Comparison of ENCODE assay signal across 24 cellular contexts in the genomic region with DNA sequence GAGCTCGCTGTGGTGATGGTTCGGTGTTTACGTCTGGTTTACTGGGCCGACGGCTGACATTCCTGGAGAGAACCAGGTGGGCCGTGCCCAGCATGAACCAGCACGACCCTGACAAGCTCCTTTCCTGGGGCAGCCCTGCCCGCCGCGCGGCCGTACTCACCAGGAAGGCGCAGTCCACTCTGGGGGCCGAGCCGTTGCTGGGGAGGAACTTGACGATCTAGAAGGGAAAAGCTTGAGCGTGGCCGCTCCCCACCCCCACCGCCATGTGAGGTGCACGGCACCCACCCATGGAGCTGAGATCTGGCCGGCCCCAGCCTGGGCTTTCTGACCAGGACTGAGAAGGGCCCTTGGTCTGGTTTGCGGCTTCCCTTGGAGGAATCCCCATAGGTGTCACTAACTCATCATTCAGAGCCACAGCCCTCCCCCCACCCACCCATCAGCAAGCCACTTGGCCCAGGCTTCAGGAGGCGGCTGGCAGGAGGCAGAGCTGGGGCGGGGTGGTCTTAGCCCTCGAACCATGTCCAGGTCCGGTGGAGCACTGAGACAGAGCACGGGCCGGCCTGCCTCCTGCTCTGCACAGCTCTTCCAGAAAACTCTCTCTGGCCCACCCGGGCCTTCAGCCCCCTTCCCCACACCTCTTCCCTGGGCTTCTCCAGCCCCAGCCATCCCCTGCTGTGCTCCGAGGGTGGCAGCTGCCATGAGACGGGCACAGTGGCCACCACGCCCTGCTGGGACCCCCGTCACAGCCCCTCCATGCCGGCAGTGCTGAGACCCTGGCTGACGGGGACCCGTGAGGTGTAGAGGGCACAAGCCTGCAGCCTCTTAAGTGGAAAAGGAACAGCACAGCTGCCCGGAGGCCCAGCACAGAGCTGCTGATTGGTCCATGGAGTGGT. TPM values are rescaled to one million over a fixed set of nuclear protein-coding genes. Genes with fewer than 3 reads are reported as not detected.
DNase-seq lines count a peak whose midpoint lies in the region; ATAC-seq and TF ChIP-seq lines count a peak whose summit lies in the region.
"Had no signal": no experiment of that assay in that cellular context is flagged by ENCODE, and none has a peak within 500 bp of the region (broad histone marks: within the 10 kb centered on the region; RNA-seq: fewer than 3 reads in every experiment).

No MANE protein-coding gene starts in this region.

- H3K4me3 Mint-ChIP-seq in activated naive CD4-positive, alpha-beta T cell treated with anti-CD3 and anti-CD28 coated beads for 36 hours = no peak overlapping the region
- H3K4me3 Mint-ChIP-seq: activated CD8-positive, alpha-beta T cell treated with anti-CD3 and anti-CD28 coated beads, Interleukin-2, amount 10 ng/mL, durations not matched to agents 7 days and 5 days; activated T-helper 1 cell treated with anti-CD3 and anti-CD28 coated beads, Interleukin-12 subunit alpha, Interleukin-12 subunit beta, Interleukin-2, Interleukin-4 antibody, amounts not matched to agents 30 ng/mL and 10 ng/mL and 1 ng/mL, durations not matched to agents 14 hours and 24 hours and 36 hours; CD4-positive, CD25-positive, alpha-beta regulatory T cell had no signal

- H3K9me2 ChIP-seq in SU-DHL-6 (replicated peaks; ENCODE audit: insufficient read depth, low read length) = no peaks in the 10 kb centered on the region

- H3K79me2 ChIP-seq in SU-DHL-6 (ENCODE audit: insufficient read depth, low read length) = no peaks in the 10 kb centered on the region

- no peak overlapping the region for H3K4me2 ChIP-seq in SU-DHL-6 (ENCODE audit: low read depth, low read length, poor library complexity, severe bottlenecking)

- no peak for ATAC-seq in lower lobe of right lung
- ATAC-seq: activated CD8-positive, alpha-beta T cell treated with anti-CD3 and anti-CD28 coated beads, Interleukin-2, amount 10 ng/mL, durations not matched to agents 7 days and 5 days; GM12878; HCT116; left colon; stimulated activated naive CD8-positive, alpha-beta T cell treated with anti-CD3 and anti-CD28 coated beads, Interleukin-15, Interleukin-2, amounts not matched to agents 100 U/mL and 50 U/mL, for 24 hours had no signal

- WGBS in transverse colon (ENCODE audit: low coverage in 1 of 2), 2 donors = 94% methylated on average over 36 of the region's 37 CpGs; no CpG with 5 or more reads in 1 of the 2 donors

- no peak overlapping the region for H3K27ac Mint-ChIP-seq in activated naive CD4-positive, alpha-beta T cell treated with anti-CD3 and anti-CD28 coated beads for 36 hours
- H3K27ac Mint-ChIP-seq: activated CD8-positive, alpha-beta T cell treated with anti-CD3 and anti-CD28 coated beads, Interleukin-2, amount 10 ng/mL, durations not matched to agents 7 days and 5 days; activated T-helper 1 cell treated with anti-CD3 and anti-CD28 coated beads, Interleukin-12 subunit alpha, Interleukin-12 subunit beta, Interleukin-2, Interleukin-4 antibody, amounts not matched to agents 30 ng/mL and 10 ng/mL and 1 ng/mL, durations not matched to agents 14 hours and 24 hours and 36 hours; CD4-positive, CD25-positive, alpha-beta regulatory T cell had no signal

- peaks cover 9% of the 10 kb centered on the region for H3K4me1 Mint-ChIP-seq in activated naive CD4-positive, alpha-beta T cell treated with anti-CD3 and anti-CD28 coated beads for 36 hours (ENCODE audit: low read depth)

- TF ChIP-seq EP300 in transverse colon (IDR thresholded peaks at IDR 0.05; ENCODE audit: low read depth) = no peak

- H3K27ac ChIP-seq in SU-DHL-6 (ENCODE audit: low read depth, low read length) = peak overlapping the region; percentile 50
- H3K27ac ChIP-seq in lower lobe of right lung = no peak overlapping the region
- no peak overlapping the region for H3K27ac ChIP-seq in transverse colon
- H3K27ac ChIP-seq: adrenal gland had no signal

- H3K4me1 ChIP-seq in lower lobe of right lung (peaks cover 13% of the 10 kb centered on the region), transverse colon (peaks cover 10 to 15% (median 11%) of the 10 kb centered on the region in 4 donors)

- intact Hi-C loops in activated naive CD4-positive, alpha-beta T cell treated with anti-CD3 and anti-CD28 coated beads for 36 hours (cut with micrococcal nuclease) = no loop called here
- intact Hi-C loops in lower lobe of right lung (cut with DNase I) = no loop called here
- intact Hi-C loops in transverse colon (cut with DNase I; ENCODE audit: low total_unique reads) = no loop called here

- H3K36me3 ChIP-seq in SU-DHL-6 (ENCODE audit: low read length) = no peaks in the 10 kb centered on the region
- no peaks in the 10 kb centered on the region for H3K36me3 ChIP-seq in lower lobe of right lung
- H3K36me3 ChIP-seq in transverse colon = no peaks in the 10 kb centered on the region
- H3K36me3 ChIP-seq: adrenal gland had no signal

- in situ Hi-C loops in transverse colon (cut with MboI; ENCODE audit: low pct_ligation_motif_present in 1 of 4, low pct_unique_long_range_greater_than_20kb in 1 of 4, low sequenced_read_pairs in 3 of 4) = no loop called here

- TF ChIP-seq POLR2A in transverse colon (IDR thresholded peaks at IDR 0.05) = no peak

- no peak for TF ChIP-seq CTCF in SU-DHL-6 (IDR thresholded peaks at IDR 0.05; ENCODE audit: insufficient read depth, low read length, poor library complexity, severe bottlenecking)
- TF ChIP-seq CTCF in lower lobe of right lung (IDR thresholded peaks at IDR 0.05) = no peak
- no peak for TF ChIP-seq CTCF in transverse colon (IDR thresholded peaks at IDR 0.05)

- no peaks in the 10 kb centered on the region for H3K27me3 ChIP-seq in SU-DHL-6 (ENCODE audit: low read length)
- no peaks in the 10 kb centered on the region for H3K27me3 ChIP-seq in lower lobe of right lung (ENCODE audit: low read depth)
- H3K27me3 ChIP-seq in transverse colon = no peaks in the 10 kb centered on the region
- H3K27me3 ChIP-seq: adrenal gland had no signal

- H3K9me3 Mint-ChIP-seq in activated naive CD4-positive, alpha-beta T cell treated with anti-CD3 and anti-CD28 coated beads for 36 hours = no peaks in the 10 kb centered on the region
- H3K9me3 Mint-ChIP-seq: activated T-helper 1 cell treated with anti-CD3 and anti-CD28 coated beads, Interleukin-12 subunit alpha, Interleukin-12 subunit beta, Interleukin-2, Interleukin-4 antibody, amounts not matched to agents 30 ng/mL and 10 ng/mL and 1 ng/mL, durations not matched to agents 14 hours and 24 hours and 36 hours; CD4-positive, CD25-positive, alpha-beta regulatory T cell had no signal

- CTCF ChIA-PET in activated naive CD4-positive, alpha-beta T cell treated with anti-CD3 and anti-CD28 coated beads for 36 hours (lab: Charles Lee) = no interaction called here

- H4K20me1 ChIP-seq in SU-DHL-6 (ENCODE audit: low read depth, low read length) = no peaks in the 10 kb centered on the region

- H3K4me3 ChIP-seq in SU-DHL-6 (ENCODE audit: insufficient read depth, low read length, poor library complexity, severe bottlenecking) (no peak overlapping the region), lower lobe of right lung (no peak overlapping the region), transverse colon (no peak overlapping the region)
- H3K4me3 ChIP-seq: adrenal gland, GM12878 had no signal

- no peak overlapping the region for H2AFZ ChIP-seq in SU-DHL-6 (ENCODE audit: low read depth, low read length, severe bottlenecking)

- H3K9me3 ChIP-seq in SU-DHL-6 (ENCODE audit: insufficient read depth, low read length) (no peaks in the 10 kb centered on the region), lower lobe of right lung (no peaks in the 10 kb centered on the region), transverse colon (no peaks in the 10 kb centered on the region)
- H3K9me3 ChIP-seq: adrenal gland had no signal

- no peaks in the 10 kb centered on the region for H3K36me3 Mint-ChIP-seq in activated naive CD4-positive, alpha-beta T cell treated with anti-CD3 and anti-CD28 coated beads for 36 hours (ENCODE audit: low read depth)
- H3K36me3 Mint-ChIP-seq: CD4-positive, CD25-positive, alpha-beta regulatory T cell had no signal

- no peaks in the 10 kb centered on the region for H3K27me3 Mint-ChIP-seq in activated naive CD4-positive, alpha-beta T cell treated with anti-CD3 and anti-CD28 coated beads for 36 hours (ENCODE audit: low read depth)
- H3K27me3 Mint-ChIP-seq: CD4-positive, CD25-positive, alpha-beta regulatory T cell had no signal

- DNase-seq in activated naive CD4-positive, alpha-beta T cell treated with anti-CD3 and anti-CD28 coated beads for 36 hours = peak; percentile 2
- DNase-seq in activated naive CD4-positive, alpha-beta T cell treated with anti-CD3 and anti-CD28 coated beads, Interleukin-2, amount 50 U/mL, for 16 hours = no peak
- DNase-seq in lower lobe of right lung (peak; percentile 48), transverse colon (peak; percentile 4), H4 (ENCODE audit: low spot score) (no peak), NCI-H526 (lab: John Stamatoyannopoulos, UW) (no peak)
- DNase-seq in stimulated activated CD4-positive, alpha-beta T cell treated with anti-CD3 and anti-CD28 coated beads, Interleukin-4, amount 100 ng/mL, for 24 hours = no peak
- DNase-seq: activated CD8-positive, alpha-beta T cell treated with anti-CD3 and anti-CD28 coated beads, Interleukin-2, amount 10 ng/mL, durations not matched to agents 7 days and 5 days; CD4-positive, CD25-positive, alpha-beta regulatory T cell; DMS153; NCI-H1436 treated with DMSO at 0.1 percent for 48 hours; NCI-H2171 treated with DMSO at 0.1 percent for 48 hours; nucleus accumbens; SHP77 treated with DMSO at 0.1 percent for 48 hours; stimulated activated naive CD8-positive, alpha-beta T cell treated with anti-CD3 and anti-CD28 coated beads, Interleukin-15, Interleukin-2, amounts not matched to agents 100 U/mL and 50 U/mL, for 24 hours; T-helper 1 cell had no signal

- H3F3A ChIP-seq in SU-DHL-6 (ENCODE audit: insufficient read depth) = no peaks in the 10 kb centered on the region; the same call in 1 of the 2 replicates

- H3K9ac ChIP-seq in SU-DHL-6 (ENCODE audit: low read length) = no peak overlapping the region

RNA-seq across cellular contexts. Expression of a gene that starts 6.2 kb away (rescaled TPM):
- total RNA-seq in activated naive CD4-positive, alpha-beta T cell treated with anti-CD3 and anti-CD28 coated beads for 36 hours = not detected
- total RNA-seq in lower lobe of right lung = not detected
- total RNA-seq in transverse colon = not detected
- total RNA-seq in H4 (2014; rRNA removed; shearing (Covaris generic)) = not detected in 2 replicates
- total RNA-seq: activated CD8-positive, alpha-beta T cell treated with anti-CD3 and anti-CD28 coated beads, Interleukin-2, amount 10 ng/mL, durations not matched to agents 7 days and 5 days; activated T-helper 1 cell treated with anti-CD3 and anti-CD28 coated beads, Interleukin-12 subunit alpha, Interleukin-12 subunit beta, Interleukin-2, Interleukin-4 antibody, amounts not matched to agents 30 ng/mL and 10 ng/mL and 1 ng/mL, durations not matched to agents 14 hours and 24 hours and 36 hours; adrenal gland; CD4-positive, CD25-positive, alpha-beta regulatory T cell; frontal cortex; GM12878; left colon; urinary bladder had no signal

RNA-seq across cellular contexts. Expression of a gene that starts 15.3 kb away (rescaled TPM):
- total RNA-seq in activated naive CD4-positive, alpha-beta T cell treated with anti-CD3 and anti-CD28 coated beads for 36 hours = under 1 TPM in 1 of 2 experiments, not detected in 1; 0.10 TPM
- total RNA-seq in lower lobe of right lung (not detected), transverse colon (not detected)
- total RNA-seq in H4 (2014; rRNA removed; shearing (Covaris generic)) = not detected in 2 replicates
- total RNA-seq: activated T-helper 1 cell treated with anti-CD3 and anti-CD28 coated beads, Interleukin-12 subunit alpha, Interleukin-12 subunit beta, Interleukin-2, Interleukin-4 antibody, amounts not matched to agents 30 ng/mL and 10 ng/mL and 1 ng/mL, durations not matched to agents 14 hours and 24 hours and 36 hours; CD4-positive, CD25-positive, alpha-beta regulatory T cell had no signal

Comparison
In these comparisons a context has a peak if more than half of its experiments do, and no peak if none do; other contexts are left out.
1. DNase-seq: peak in activated naive CD4-positive, alpha-beta T cell treated with anti-CD3 and anti-CD28 coated beads for 36 hours (single experiment), lower lobe of right lung (single experiment) and transverse colon (single experiment); none in activated naive CD4-positive, alpha-beta T cell treated with anti-CD3 and anti-CD28 coated beads, Interleukin-2, amount 50 U/mL, for 16 hours (single experiment), H4 (single experiment), NCI-H526 (0 of 2) and stimulated activated CD4-positive, alpha-beta T cell treated with anti-CD3 and anti-CD28 coated beads, Interleukin-4, amount 100 ng/mL, for 24 hours (single experiment).